ENCODE assay signal across 8 cellular contexts in genomic region chr7:159123294-159123693, GRCh38. TPM values are rescaled to one million over a fixed set of nuclear protein-coding genes. Genes with fewer than 3 reads are reported as not detected.
"Had no signal": no experiment of that assay in that cellular context is flagged by ENCODE, and none has a peak within 500 bp of the region (broad histone marks: within the 10 kb centered on the region; RNA-seq: fewer than 3 reads in every experiment).

No MANE protein-coding gene starts in this region.

RNA-seq across cellular contexts. Expression of gene VIPR2, which starts 21.4 kb away (rescaled TPM):
- total RNA-seq: dermis blood vessel endothelial cell, dermis microvascular lymphatic vessel endothelial cell, endothelial cell of umbilical vein, epithelial cell of proximal tubule, fibroblast of lung, fibroblast of villous mesenchyme, foreskin keratinocyte, glomerular endothelial cell had no signal
- polyA plus RNA-seq: endothelial cell of umbilical vein, fibroblast of lung, foreskin keratinocyte had no signal
